8 cellular contexts compared by ENCODE assay signal in genomic region chr1:89995595-89996397, GRCh38. TPM values are rescaled to one million over a fixed set of nuclear protein-coding genes. Genes with fewer than 3 reads are reported as not detected.
DNase-seq lines count a peak whose midpoint lies in the region; ATAC-seq and TF ChIP-seq lines count a peak whose summit lies in the region.

No MANE protein-coding gene starts in this region.

- no peaks in the 10 kb centered on the region for H3K27me3 Mint-ChIP-seq in activated naive CD4-positive, alpha-beta T cell treated with anti-CD3 and anti-CD28 coated beads, Interleukin-2, amount 50 U/mL, for 24 hours

- H3K79me2 ChIP-seq in osteoblast (ENCODE audit: insufficient read depth, low read length), result peaks cover 56% of the 10 kb centered on the region

- H3K9me3 ChIP-seq in esophagus muscularis mucosa (no peaks in the 10 kb centered on the region), osteoblast (ENCODE audit: low read depth, low read length) (no peaks in the 10 kb centered on the region)

- peak overlapping the region; percentile 99 for H3K27ac Mint-ChIP-seq in activated naive CD4-positive, alpha-beta T cell treated with anti-CD3 and anti-CD28 coated beads, Interleukin-2, amount 50 U/mL, for 24 hours

- H2AFZ ChIP-seq in osteoblast (ENCODE audit: low read length), result peak overlapping the region; percentile 85

- peaks cover 20 to 38% (median 34%) of the 10 kb centered on the region in 4 donors for H3K4me1 ChIP-seq in esophagus muscularis mucosa
- H3K4me1 ChIP-seq in osteoblast (ENCODE audit: insufficient read depth, low read length), result peaks cover 32% of the 10 kb centered on the region

- no peak for TF ChIP-seq CTCF in esophagus muscularis mucosa (IDR thresholded peaks at IDR 0.05)
- TF ChIP-seq CTCF in osteoblast (IDR thresholded peaks at IDR 0.05; ENCODE audit: extremely low read depth, low read depth, low read length), result no peak

- peak overlapping the region; percentile 100 for H3K4me3 Mint-ChIP-seq in activated naive CD4-positive, alpha-beta T cell treated with anti-CD3 and anti-CD28 coated beads, Interleukin-2, amount 50 U/mL, for 24 hours

- intact Hi-C loops in esophagus muscularis mucosa (cut with DNase I), result loop anchor here (10.0 kb wide), 1 partner anchor 361 kb away; the partner anchor contains the start of gene LRRC8C

- DNase-seq in activated naive CD4-positive, alpha-beta T cell treated with Interleukin-2 at 50 U/mL for 16 hours, result no peak
- peak; percentile 55 for DNase-seq in SW480 (ENCODE audit: low spot score)
- no peak for DNase-seq in esophagus muscularis mucosa (ENCODE audit: extremely low spot score)
- no peak for DNase-seq in osteoblast (ENCODE audit: insufficient read length, low spot score, missing footprints)
- no peak for DNase-seq in NCI-H1436 treated with DMSO at 0.1 percent for 48 hours (lab: John Stamatoyannopoulos, UW)

- H3K27me3 ChIP-seq in esophagus muscularis mucosa (no peaks in the 10 kb centered on the region), osteoblast (ENCODE audit: insufficient read depth, low read length) (no peaks in the 10 kb centered on the region)

- H3K36me3 Mint-ChIP-seq in activated naive CD4-positive, alpha-beta T cell treated with anti-CD3 and anti-CD28 coated beads, Interleukin-2, amount 50 U/mL, for 24 hours, result peaks cover 14% of the 10 kb centered on the region

- H4K20me1 ChIP-seq in osteoblast (ENCODE audit: insufficient read depth, low read length), result peaks cover 16% of the 10 kb centered on the region

- no peak for TF ChIP-seq POLR2A in esophagus muscularis mucosa (IDR thresholded peaks at IDR 0.05; ENCODE audit: low read depth)

- H3K36me3 ChIP-seq in esophagus muscularis mucosa, result peaks cover 0 to 5% (median 0%) of the 10 kb centered on the region in 4 donors
- H3K36me3 ChIP-seq in osteoblast (ENCODE audit: insufficient read depth, low read length), result no peaks in the 10 kb centered on the region

- WGBS in esophagus muscularis mucosa, result 1% methylated on average over 15 of the region's 15 CpGs

- H3K9me3 Mint-ChIP-seq in activated naive CD4-positive, alpha-beta T cell treated with anti-CD3 and anti-CD28 coated beads, Interleukin-2, amount 50 U/mL, for 24 hours, result no peaks in the 10 kb centered on the region

- H3K27ac ChIP-seq in esophagus muscularis mucosa (replicated peaks in 1 of 4) (peak overlapping the region; percentile 94 to 98 (median 97)), osteoblast (ENCODE audit: low read depth, low read length) (peak overlapping the region; percentile 86)

- ATAC-seq in GM18909 (IDR thresholded peaks at IDR 0.05; ENCODE audit: poor library complexity, unreplicated experiment) (no peak), GM21825 (IDR thresholded peaks at IDR 0.05; ENCODE audit: unreplicated experiment) (no peak)

- peak overlapping the region; percentile 84 for H3K4me2 ChIP-seq in osteoblast (ENCODE audit: insufficient read depth, low read length)

- no peak for TF ChIP-seq EP300 in esophagus muscularis mucosa (IDR thresholded peaks at IDR 0.05)

- peaks cover 63% of the 10 kb centered on the region for H3K4me1 Mint-ChIP-seq in activated naive CD4-positive, alpha-beta T cell treated with anti-CD3 and anti-CD28 coated beads, Interleukin-2, amount 50 U/mL, for 24 hours

- H3K4me3 ChIP-seq in esophagus muscularis mucosa (peak overlapping the region; percentile 82 to 92 (median 88)), osteoblast (ENCODE audit: insufficient read depth, low read length) (peak overlapping the region; percentile 84)

RNA-seq across cellular contexts. Expression of gene ZNF326, which starts 0.9 kb away (rescaled TPM):
- total RNA-seq in esophagus muscularis mucosa, result 10 to 100 TPM in 2 of 4 donors, 1 to 10 TPM in 2; 9.0 to 15.4 (median 9.9) TPM
- 10.9 and 15.3 TPM in 2 replicates for total RNA-seq in osteoblast
